In the genomic region with DNA sequence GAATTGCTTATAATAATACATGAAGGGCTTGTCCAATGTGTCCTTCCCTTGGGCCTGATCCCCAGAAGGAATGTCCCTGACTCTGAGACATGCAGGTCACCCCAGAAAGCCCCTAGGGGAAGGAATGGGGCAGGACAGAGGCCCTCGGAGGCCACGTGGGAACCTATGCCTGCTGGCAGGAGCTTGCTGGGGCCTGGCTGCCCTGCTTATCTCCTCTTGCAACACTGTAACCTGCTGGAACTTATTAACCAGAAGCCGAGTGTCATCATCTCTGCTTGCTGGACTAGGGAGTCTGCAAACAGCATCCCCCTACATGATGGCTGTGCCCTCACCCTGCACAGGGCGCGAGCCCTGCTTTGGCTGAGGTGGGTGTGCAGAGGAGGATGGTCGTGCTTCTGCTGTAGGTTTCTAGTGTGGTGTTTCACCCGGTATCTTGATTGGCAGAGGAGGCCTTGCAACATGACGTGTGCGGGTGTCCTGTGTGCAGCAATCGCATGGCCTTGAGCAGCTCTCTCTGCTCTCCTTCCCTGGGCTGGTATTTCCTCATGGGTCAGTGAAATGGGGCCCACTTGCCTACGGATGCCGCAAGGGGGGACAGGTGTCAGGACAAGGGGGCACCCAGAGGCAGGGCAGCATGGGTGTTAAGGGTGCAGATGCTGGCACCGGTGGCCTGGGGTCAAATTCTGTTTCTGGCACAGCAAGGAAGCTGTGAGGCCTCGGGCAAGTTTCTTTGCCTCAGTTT, we compare ENCODE assay signal across 15 cellular contexts. TPM values are rescaled to one million over a fixed set of nuclear protein-coding genes. Genes with fewer than 3 reads are reported as not detected.
A peak's percentile ranks its signal among the peaks of the same experiment; 100 is the strongest.
DNase-seq lines count a peak whose midpoint lies in the region; ATAC-seq, FAIRE-seq and TF ChIP-seq lines count a peak whose summit lies in the region.
"Had no signal": no experiment of that assay in that cellular context is flagged by ENCODE, and none has a peak within 500 bp of the region (broad histone marks: within the 10 kb centered on the region; RNA-seq: fewer than 3 reads in every experiment).

No MANE protein-coding gene starts in this region.

- no peak for TF ChIP-seq EP300 in A549 (IDR thresholded peaks at IDR 0.05)

- no peak overlapping the region for H3K4me3 ChIP-seq in A549
- H3K4me3 ChIP-seq in choroid plexus epithelial cell (ENCODE audit: low read depth, low read length) = no peak overlapping the region

- no peak for TF ChIP-seq CTCF in A549 (IDR thresholded peaks at IDR 0.05)
- no peak for TF ChIP-seq CTCF in choroid plexus epithelial cell (conservative IDR thresholded peaks at IDR 0.05; ENCODE audit: low read depth, low read length)
- no peak for TF ChIP-seq CTCF in osteocyte (IDR thresholded peaks at IDR 0.05)
- no peak for TF ChIP-seq CTCF in GM13976 (IDR thresholded peaks at IDR 0.05; ENCODE audit: borderline replicate concordance, control extremely low read depth, extremely low read depth, insufficient read depth, missing control alignments)

- H3K4me1 ChIP-seq in A549 = peaks cover 20% of the 10 kb centered on the region

- H3K27ac ChIP-seq in A549 = peak overlapping the region; percentile 57 to 74

- peaks cover 5% of the 10 kb centered on the region for H3K4me1 Mint-ChIP-seq in osteocyte (ENCODE audit: unreplicated experiment)
- H3K4me1 Mint-ChIP-seq: memory B cell had no signal

- DNase-seq in A549 (ENCODE audit: low read depth in 1 of 2, low spot score in 1 of 2) = peak; percentile 10 to 48
- DNase-seq in HuH-7 (ENCODE audit: low spot score) = peak; percentile 96
- peak; percentile 15 for DNase-seq in choroid plexus epithelial cell (ENCODE audit: low read depth)
- DNase-seq in left kidney (ENCODE audit: low read depth, low spot score) = peak; percentile 64
- DNase-seq in activated CD8-positive, alpha-beta memory T cell treated with anti-CD3 and anti-CD28 coated beads, Interleukin-2, amount 50 U/mL, for 4 hours = no peak
- DNase-seq in osteocyte (ENCODE audit: extremely low spot score, unreplicated experiment) = no peak
- DNase-seq in GM13976 (ENCODE audit: low spot score) = no peak
- DNase-seq: NCI-H1436 treated with DMSO at 0.1 percent for 48 hours had no signal

- H3K9me3 Mint-ChIP-seq in osteocyte (ENCODE audit: unreplicated experiment) = no peaks in the 10 kb centered on the region
- H3K9me3 Mint-ChIP-seq: memory B cell; T-helper 2 cell treated with Interferon-gamma antibody and Interleukin-4, amounts not matched to agents 5 μg/mL and 100 μg/mL, for 36 hours had no signal

- FAIRE-seq in A549 (lab: Jason Lieb, UNC) = no peak

- no peaks in the 10 kb centered on the region for H3K36me3 Mint-ChIP-seq in osteocyte (ENCODE audit: unreplicated experiment)
- H3K36me3 Mint-ChIP-seq: memory B cell had no signal

- CTCF ChIA-PET in A549 (lab: Yijun Ruan, JAX) = interaction anchor here (1.1 kb wide), 1 partner anchor 36 kb away, joined by 3 read pairs; no protein-coding TSS in a partner anchor

- H3K4me3 Mint-ChIP-seq in osteocyte (ENCODE audit: unreplicated experiment) = no peak overlapping the region
- H3K4me3 Mint-ChIP-seq: memory B cell; T-helper 2 cell treated with Interferon-gamma antibody and Interleukin-4, amounts not matched to agents 5 μg/mL and 100 μg/mL, for 36 hours had no signal

- ATAC-seq in A549 (peak; percentile 63 to 66), GM18868 (IDR thresholded peaks at IDR 0.05; ENCODE audit: unreplicated experiment) (no peak)

- WGBS in A549 (ENCODE audit: missing lambda C conversion rate) = 64% methylated on average over 7 of the region's 14 CpGs

- POLR2A ChIA-PET in A549 (lab: Yijun Ruan, JAX) = no interaction called here

- H3K4me2 ChIP-seq in A549 = peak overlapping the region; percentile 57

- no peak overlapping the region for H3K27ac Mint-ChIP-seq in osteocyte (ENCODE audit: unreplicated experiment)
- H3K27ac Mint-ChIP-seq: memory B cell; T-helper 2 cell treated with Interferon-gamma antibody and Interleukin-4, amounts not matched to agents 5 μg/mL and 100 μg/mL, for 36 hours had no signal

- no peak for TF ChIP-seq RAD21 in A549 (conservative IDR thresholded peaks at IDR 0.05 in 1 of 2, IDR thresholded peaks at IDR 0.05 in 1 of 2)

- TF ChIP-seq POLR2A in A549 (IDR thresholded peaks at IDR 0.05; ENCODE audit: low read length) = no peak

- in situ Hi-C loops in GM13976 (cut with MboI; ENCODE audit: low sequenced_read_pairs, unreplicated experiment) = no loop called here

- H3K27me3 Mint-ChIP-seq in osteocyte (ENCODE audit: unreplicated experiment) = peaks cover 23% of the 10 kb centered on the region

- no peaks in the 10 kb centered on the region for H3K9me3 ChIP-seq in A549

TF ChIP-seq in A549, 52 proteins besides CTCF, POLR2A, EP300 and RAD21:
- no peak for TF ChIP-seq HDAC2 (IDR thresholded peaks at IDR 0.05)
- no peak for TF ChIP-seq FOXS1 (CRISPR knock-in tag; IDR thresholded peaks at IDR 0.05)
- TF ChIP-seq ZSCAN20 (CRISPR knock-in tag; IDR thresholded peaks at IDR 0.05) = no peak
- TF ChIP-seq CEBPB (IDR thresholded peaks at IDR 0.05) = peak; percentile 23 to 57; a peak in 3 of 4 replicates
- TF ChIP-seq CBX8 (IDR thresholded peaks at IDR 0.05) = no peak
- no peak for TF ChIP-seq JUNB (IDR thresholded peaks at IDR 0.05)

RNA-seq across cellular contexts. Expression of a gene that starts 5.0 kb away (rescaled TPM):
- 0.26 and 0.30 TPM in 2 replicates for polyA plus RNA-seq in A549 (2011; rRNA removed)
- polyA plus RNA-seq in A549 (2012; cell fraction: cytosol; rRNA removed) = 1.1 and 1.7 TPM in 2 replicates
- polyA plus RNA-seq in A549 (2012; cell fraction: nucleus; rRNA removed) = 1.4 and 2.9 TPM in 2 replicates
- 0.49 to 0.59 TPM (median 0.52 TPM) in 3 replicates for polyA plus RNA-seq in A549 (2017; fragmentation: RNase III; extraction: RNeasy Plus Mini Kit Qiagen cat#74134 plus additional on column Dnase treatment)
- 0.25 TPM in 1 of 2 replicates, not detected in the other for polyA minus RNA-seq in A549 (2011; rRNA and poly(A)+ RNA removed)
- not detected in 2 replicates for total RNA-seq in osteocyte
- polyA plus RNA-seq: AG04450, fibroblast of lung had no signal

RNA-seq across cellular contexts. Expression of a gene that starts 11.4 kb away (rescaled TPM):
- not detected in 2 replicates for polyA plus RNA-seq in A549 (2011; rRNA removed)
- not detected in 2 replicates for polyA plus RNA-seq in A549 (2012; cell fraction: cytosol; rRNA removed)
- 0.05 TPM in 1 of 2 replicates, not detected in the other for polyA plus RNA-seq in A549 (2012; cell fraction: nucleus; rRNA removed)
- not detected in 3 replicates for polyA plus RNA-seq in A549 (2017; fragmentation: RNase III; extraction: RNeasy Plus Mini Kit Qiagen cat#74134 plus additional on column Dnase treatment)
- not detected in 2 replicates for polyA minus RNA-seq in A549 (2011; rRNA and poly(A)+ RNA removed)
- not detected in 2 replicates for total RNA-seq in osteocyte
- total RNA-seq: fibroblast of lung, sciatic nerve, urinary bladder had no signal
- polyA plus RNA-seq: AG04450, fibroblast of lung had no signal

RNA-seq across cellular contexts. Expression of a gene that starts 29.8 kb away (rescaled TPM):
- polyA plus RNA-seq in A549 (2011; rRNA removed) = not detected in 2 replicates
- polyA plus RNA-seq in A549 (2012; cell fraction: cytosol; rRNA removed) = not detected in 2 replicates
- not detected in 2 replicates for polyA plus RNA-seq in A549 (2012; cell fraction: nucleus; rRNA removed)
- polyA plus RNA-seq in A549 (2017; fragmentation: RNase III; extraction: RNeasy Plus Mini Kit Qiagen cat#74134 plus additional on column Dnase treatment) = not detected in 3 replicates
- not detected in 2 replicates for polyA minus RNA-seq in A549 (2011; rRNA and poly(A)+ RNA removed)
- total RNA-seq in osteocyte = not detected in 2 replicates
- total RNA-seq: fibroblast of lung, sciatic nerve, urinary bladder had no signal
- polyA plus RNA-seq: AG04450, fibroblast of lung, urinary bladder had no signal

RNA-seq across cellular contexts. Expression of a gene that starts 53.3 kb away (rescaled TPM):
- 8.5 and 13.6 TPM in 2 replicates for polyA plus RNA-seq in A549 (2011; rRNA removed)
- polyA plus RNA-seq in A549 (2012; cell fraction: cytosol; rRNA removed) = 6.0 and 7.9 TPM in 2 replicates
- polyA plus RNA-seq in A549 (2012; cell fraction: nucleus; rRNA removed) = 21.9 and 22.4 TPM in 2 replicates
- polyA plus RNA-seq in A549 (2017; fragmentation: RNase III; extraction: RNeasy Plus Mini Kit Qiagen cat#74134 plus additional on column Dnase treatment) = 5.8 to 6.1 TPM (median 6.0 TPM) in 3 replicates
- polyA minus RNA-seq in A549 (2011; rRNA and poly(A)+ RNA removed) = 27.0 and 28.7 TPM in 2 replicates
- 30.7 and 31.8 TPM in 2 replicates for total RNA-seq in osteocyte

Comparison
In these comparisons a context has a peak if more than half of its experiments do, and no peak if none do; other contexts are left out.
1. DNase-seq: peak in A549 (2 of 2), HuH-7 (single experiment), choroid plexus epithelial cell (single experiment) and left kidney (single experiment); none in activated CD8-positive, alpha-beta memory T cell treated with anti-CD3 and anti-CD28 coated beads, Interleukin-2, amount 50 U/mL, for 4 hours (single experiment), osteocyte (single experiment) and GM13976 (single experiment).